15 cellular contexts compared by ENCODE assay signal in genomic region chr6:144401736-144402733, GRCh38.
DNase-seq lines count a peak whose midpoint lies in the region; ATAC-seq and TF ChIP-seq lines count a peak whose summit lies in the region.
"Had no signal": no experiment of that assay in that cellular context is flagged by ENCODE, and none has a peak within 500 bp of the region (broad histone marks: within the 10 kb centered on the region; RNA-seq: fewer than 3 reads in every experiment).

No MANE protein-coding gene starts in this region.

- no peaks in the 10 kb centered on the region for H3K9me3 ChIP-seq in CD8-positive, alpha-beta T cell (ENCODE audit: low read length)
- H3K9me3 ChIP-seq: BE2C had no signal

- no peak for DNase-seq in CD8-positive, alpha-beta T cell
- no peak for DNase-seq in immature natural killer cell
- no peak for DNase-seq in stimulated activated effector memory CD8-positive, alpha-beta T cell treated with anti-CD3 and anti-CD28 coated beads, Interleukin-12 subunit alpha, Interleukin-12 subunit beta, amount 100 ng/mL, for 72 hours (ENCODE audit: low spot score in 2 of 2)
- no peak for DNase-seq in NCI-H510A (lab: John Stamatoyannopoulos, UW)
- DNase-seq in DMS 273 treated with DMSO at 0.1 percent for 48 hours (lab: John Stamatoyannopoulos, UW), result no peak
- no peak for DNase-seq in NCI-H2227 (lab: John Stamatoyannopoulos, UW; ENCODE audit: unreplicated experiment)
- DNase-seq: ACHN; BE2C; C1 segment of cervical spinal cord; CD4-positive, CD25-positive, alpha-beta regulatory T cell; DMS79 treated with DMSO at 0.1 percent for 48 hours; GF-D8; GOT3; H9 had no signal

- H3K4me3 Mint-ChIP-seq in CD8-positive, alpha-beta T cell, result no peak overlapping the region
- no peak overlapping the region for H3K4me3 Mint-ChIP-seq in activated T-helper 17 cell treated with anti-CD3 and anti-CD28 coated beads, Interleukin-2, amount 50 U/mL, for 72 hours
- H3K4me3 Mint-ChIP-seq in immature natural killer cell, result no peak overlapping the region
- no peak overlapping the region for H3K4me3 Mint-ChIP-seq in stimulated activated effector memory CD8-positive, alpha-beta T cell treated with anti-CD3 and anti-CD28 coated beads, Interleukin-12 subunit alpha, Interleukin-12 subunit beta, amount 100 ng/mL, for 72 hours
- H3K4me3 Mint-ChIP-seq: CD4-positive, CD25-positive, alpha-beta regulatory T cell; H9 had no signal

- no peaks in the 10 kb centered on the region for H3K27me3 Mint-ChIP-seq in CD8-positive, alpha-beta T cell (ENCODE audit: low read depth)
- no peaks in the 10 kb centered on the region for H3K27me3 Mint-ChIP-seq in activated T-helper 17 cell treated with anti-CD3 and anti-CD28 coated beads, Interleukin-2, amount 50 U/mL, for 72 hours
- H3K27me3 Mint-ChIP-seq in immature natural killer cell (ENCODE audit: low read depth in 3 of 3), result no peaks in the 10 kb centered on the region
- H3K27me3 Mint-ChIP-seq: CD4-positive, CD25-positive, alpha-beta regulatory T cell had no signal

- H3K27ac Mint-ChIP-seq in CD8-positive, alpha-beta T cell, result peak overlapping the region; percentile 37
- H3K27ac Mint-ChIP-seq in activated T-helper 17 cell treated with anti-CD3 and anti-CD28 coated beads, Interleukin-2, amount 50 U/mL, for 72 hours, result peak overlapping the region; percentile 53
- H3K27ac Mint-ChIP-seq in immature natural killer cell, result peak overlapping the region in 5 of 6 donors; percentile 13 to 79 (median 54)
- H3K27ac Mint-ChIP-seq in stimulated activated effector memory CD8-positive, alpha-beta T cell treated with anti-CD3 and anti-CD28 coated beads, Interleukin-12 subunit alpha, Interleukin-12 subunit beta, amount 100 ng/mL, for 72 hours, result peak overlapping the region; percentile 58
- H3K27ac Mint-ChIP-seq: H9 had no signal

- H3K4me1 Mint-ChIP-seq in CD8-positive, alpha-beta T cell (ENCODE audit: low read depth), result peaks cover 55% of the 10 kb centered on the region
- H3K4me1 Mint-ChIP-seq in activated T-helper 17 cell treated with anti-CD3 and anti-CD28 coated beads, Interleukin-2, amount 50 U/mL, for 72 hours, result peaks cover 24% of the 10 kb centered on the region
- H3K4me1 Mint-ChIP-seq in immature natural killer cell, result peaks cover 78 to 100% of the 10 kb centered on the region in 2 donors
- H3K4me1 Mint-ChIP-seq in stimulated activated effector memory CD8-positive, alpha-beta T cell treated with anti-CD3 and anti-CD28 coated beads, Interleukin-12 subunit alpha, Interleukin-12 subunit beta, amount 100 ng/mL, for 72 hours, result peaks cover 53% of the 10 kb centered on the region

- no peak for TF ChIP-seq CTCF in CD8-positive, alpha-beta T cell (IDR thresholded peaks at IDR 0.05)

- CTCF ChIA-PET in CD8-positive, alpha-beta T cell (lab: Charles Lee), result no interaction called here

- POLR2A ChIA-PET in CD8-positive, alpha-beta T cell (lab: Charles Lee), result interaction anchor here (0.6 kb wide), 1 partner anchor 216 kb away, joined by 3 read pairs; no protein-coding TSS in a partner anchor

- no peak overlapping the region for H3K4me3 ChIP-seq in CD8-positive, alpha-beta T cell (ENCODE audit: low read depth, low read length)

- H3K27ac ChIP-seq in CD8-positive, alpha-beta T cell (ENCODE audit: low read depth, low read length), result no peak overlapping the region

- peaks cover 7% of the 10 kb centered on the region for H3K36me3 ChIP-seq in CD8-positive, alpha-beta T cell (ENCODE audit: insufficient read depth, low read length)
- H3K36me3 ChIP-seq: BE2C had no signal

- ATAC-seq in CD8-positive, alpha-beta T cell, result no peak
- ATAC-seq in activated T-helper 17 cell treated with anti-CD3 and anti-CD28 coated beads, Interleukin-2, amount 50 U/mL, for 72 hours (replicated peaks), result no peak
- no peak for ATAC-seq in stimulated activated effector memory CD8-positive, alpha-beta T cell treated with anti-CD3 and anti-CD28 coated beads, Interleukin-12 subunit alpha, Interleukin-12 subunit beta, amount 100 ng/mL, for 72 hours

- H3K27me3 ChIP-seq in CD8-positive, alpha-beta T cell (ENCODE audit: insufficient read depth, low read length), result no peaks in the 10 kb centered on the region

- peaks cover 4% of the 10 kb centered on the region for H3K9me3 Mint-ChIP-seq in CD8-positive, alpha-beta T cell
- peaks cover 10% of the 10 kb centered on the region for H3K9me3 Mint-ChIP-seq in activated T-helper 17 cell treated with anti-CD3 and anti-CD28 coated beads, Interleukin-2, amount 50 U/mL, for 72 hours
- no peaks in the 10 kb centered on the region for H3K9me3 Mint-ChIP-seq in immature natural killer cell
- H3K9me3 Mint-ChIP-seq in stimulated activated effector memory CD8-positive, alpha-beta T cell treated with anti-CD3 and anti-CD28 coated beads, Interleukin-12 subunit alpha, Interleukin-12 subunit beta, amount 100 ng/mL, for 72 hours, result peaks cover 3% of the 10 kb centered on the region

- H3K36me3 Mint-ChIP-seq in CD8-positive, alpha-beta T cell, result peaks cover 56% of the 10 kb centered on the region
- H3K36me3 Mint-ChIP-seq in activated T-helper 17 cell treated with anti-CD3 and anti-CD28 coated beads, Interleukin-2, amount 50 U/mL, for 72 hours (ENCODE audit: low read depth), result peaks cover 46% of the 10 kb centered on the region
- H3K36me3 Mint-ChIP-seq in immature natural killer cell, result peaks cover 12 to 30% (median 18%) of the 10 kb centered on the region in 3 donors
- H3K36me3 Mint-ChIP-seq in stimulated activated effector memory CD8-positive, alpha-beta T cell treated with anti-CD3 and anti-CD28 coated beads, Interleukin-12 subunit alpha, Interleukin-12 subunit beta, amount 100 ng/mL, for 72 hours, result peaks cover 9% of the 10 kb centered on the region

- H3K4me1 ChIP-seq in CD8-positive, alpha-beta T cell (ENCODE audit: insufficient read depth, low read length), result no peaks in the 10 kb centered on the region
- H3K4me1 ChIP-seq: BE2C had no signal

- intact Hi-C loops in CD8-positive, alpha-beta T cell (cut with DNase I, micrococcal nuclease), result loop anchor here in 1 of 2 experiments (5.0 kb wide), 1 partner anchor 45 kb away; no protein-coding TSS in a partner anchor
